In genomic region chr10:5393529-5393928, GRCh38 we compare ENCODE assay signal across 4 cellular contexts. TPM values are rescaled to one million over a fixed set of nuclear protein-coding genes. Genes with fewer than 3 reads are reported as not detected.
"Had no signal": no experiment of that assay in that cellular context is flagged by ENCODE, and none has a peak within 500 bp of the region (broad histone marks: within the 10 kb centered on the region; RNA-seq: fewer than 3 reads in every experiment).

No MANE protein-coding gene starts in this region.

- H3K4me3 ChIP-seq: GM12878 had no signal

- DNase-seq: GDM1, GF-D8 had no signal

- ATAC-seq: GM12878 had no signal

RNA-seq across cellular contexts. Expression of gene TUBAL3, which starts 11.1 kb away (rescaled TPM):
- total RNA-seq: G401, GM12878 had no signal

RNA-seq across cellular contexts. Expression of gene UCN3, which starts 28.8 kb away (rescaled TPM):
- total RNA-seq: G401, GM12878 had no signal
- polyA plus RNA-seq: GM12878 had no signal
